Comparison of ENCODE assay signal across 10 cellular contexts in genomic region chr10:3755440-3756359, GRCh38. TPM values are rescaled to one million over a fixed set of nuclear protein-coding genes. Genes with fewer than 3 reads are reported as not detected.
A peak's percentile ranks its signal among the peaks of the same experiment; 100 is the strongest.
DNase-seq lines count a peak whose midpoint lies in the region; ATAC-seq and TF ChIP-seq lines count a peak whose summit lies in the region.
"Had no signal": no experiment of that assay in that cellular context is flagged by ENCODE, and none has a peak within 500 bp of the region (broad histone marks: within the 10 kb centered on the region; RNA-seq: fewer than 3 reads in every experiment).

No MANE protein-coding gene starts in this region.

- POLR2A ChIA-PET in T-cell (lab: Charles Lee): no interaction called here

- H3K27me3 ChIP-seq in foreskin keratinocyte: no peaks in the 10 kb centered on the region
- no peaks in the 10 kb centered on the region for H3K27me3 ChIP-seq in gastrocnemius medialis

- H3K36me3 Mint-ChIP-seq in T-cell: no peaks in the 10 kb centered on the region

- H3K4me3 Mint-ChIP-seq in T-cell: no peak overlapping the region
- H3K4me3 Mint-ChIP-seq: neural crest cell had no signal

- no peaks in the 10 kb centered on the region for H3K36me3 ChIP-seq in gastrocnemius medialis

- H3K4me3 ChIP-seq in gastrocnemius medialis: no peak overlapping the region

- H3K27me3 Mint-ChIP-seq in T-cell: peaks cover 0 to 4% of the 10 kb centered on the region in 2 donors

- no peaks in the 10 kb centered on the region for H3K9me3 Mint-ChIP-seq in T-cell
- H3K9me3 Mint-ChIP-seq: neural crest cell had no signal

- H3K27ac Mint-ChIP-seq in T-cell: peak overlapping the region; percentile 78 to 98

- DNase-seq in NCI-H1417 (lab: John Stamatoyannopoulos, UW) (peak in 2 of 3 experiments; percentile 12 to 31), NCI-H1417 treated with DMSO at 0.1 percent for 48 hours (lab: John Stamatoyannopoulos, UW) (no peak), T-cell (no peak), foreskin keratinocyte (no peak), gastrocnemius medialis (no peak), NK-92 (lab: John Stamatoyannopoulos, UW; ENCODE audit: unreplicated experiment) (no peak), GM19238 (ENCODE audit: insufficient read length, low spot score) (no peak)
- DNase-seq: effector CD4-positive, alpha-beta T cell had no signal

- ATAC-seq in T-cell (replicated peaks in 1 of 4) (no peak), foreskin keratinocyte (peak; percentile 2), gastrocnemius medialis (peak; percentile 26 to 27), GM18502 (IDR thresholded peaks at IDR 0.05; ENCODE audit: poor library complexity, unreplicated experiment) (no peak)

- H3K9me3 ChIP-seq in gastrocnemius medialis: no peaks in the 10 kb centered on the region

- CTCF ChIA-PET in T-cell (lab: Charles Lee): interaction anchor here in 1 of 2 donors (1.0 kb wide), 1 partner anchor 16 kb away, joined by 3 read pairs; no protein-coding TSS in a partner anchor

- intact Hi-C loops in gastrocnemius medialis (cut with DNase I; ENCODE audit: low total_unique reads): no loop called here

- in situ Hi-C loops in gastrocnemius medialis (cut with MboI; ENCODE audit: low sequenced_read_pairs in 4 of 4): no loop called here

- peaks cover 35% of the 10 kb centered on the region for H3K4me1 ChIP-seq in foreskin keratinocyte
- peaks cover 2 to 5% of the 10 kb centered on the region in 2 donors for H3K4me1 ChIP-seq in gastrocnemius medialis

- no peak for TF ChIP-seq POLR2A in gastrocnemius medialis (IDR thresholded peaks at IDR 0.05)

- no peak for TF ChIP-seq CTCF in foreskin keratinocyte (conservative IDR thresholded peaks at IDR 0.05)
- no peak for TF ChIP-seq CTCF in gastrocnemius medialis (IDR thresholded peaks at IDR 0.05 in 4 of 5, conservative IDR thresholded peaks at IDR 0.05 in 1 of 5)

- peak overlapping the region; percentile 98 for H3K27ac ChIP-seq in foreskin keratinocyte
- peak overlapping the region; percentile 15 to 75 (median 45) for H3K27ac ChIP-seq in gastrocnemius medialis

- peaks cover 27 to 58% (median 46%) of the 10 kb centered on the region in 3 donors for H3K4me1 Mint-ChIP-seq in T-cell

RNA-seq across cellular contexts. Expression of gene KLF6, which starts 29.3 kb away (rescaled TPM):
- 1,000 to 10,000 TPM in 1 of 5 donors, 100 to 1,000 TPM in 4; 285 to 1,180 (median 400) TPM for total RNA-seq in T-cell
- 133 and 156 TPM in 2 replicates for total RNA-seq in foreskin keratinocyte
- polyA plus RNA-seq in foreskin keratinocyte: 42.0 and 42.5 TPM in 2 replicates
- 10 to 100 TPM; 23.3 to 84.7 (median 49.8) TPM for total RNA-seq in gastrocnemius medialis

Comparison
In these comparisons a context has a peak if more than half of its experiments do, and no peak if none do; other contexts are left out.
1. DNase-seq: peak in NCI-H1417 (2 of 3); none in NCI-H1417 treated with DMSO at 0.1 percent for 48 hours (single experiment), T-cell (0 of 34), foreskin keratinocyte (0 of 2), gastrocnemius medialis (0 of 2), NK-92 (single experiment) and GM19238 (single experiment).
2. ATAC-seq: peak in foreskin keratinocyte (single experiment) and gastrocnemius medialis (2 of 2); none in T-cell (0 of 4) and GM18502 (single experiment).